ENCODE assay signal across 1 cellular context in the genomic region with DNA sequence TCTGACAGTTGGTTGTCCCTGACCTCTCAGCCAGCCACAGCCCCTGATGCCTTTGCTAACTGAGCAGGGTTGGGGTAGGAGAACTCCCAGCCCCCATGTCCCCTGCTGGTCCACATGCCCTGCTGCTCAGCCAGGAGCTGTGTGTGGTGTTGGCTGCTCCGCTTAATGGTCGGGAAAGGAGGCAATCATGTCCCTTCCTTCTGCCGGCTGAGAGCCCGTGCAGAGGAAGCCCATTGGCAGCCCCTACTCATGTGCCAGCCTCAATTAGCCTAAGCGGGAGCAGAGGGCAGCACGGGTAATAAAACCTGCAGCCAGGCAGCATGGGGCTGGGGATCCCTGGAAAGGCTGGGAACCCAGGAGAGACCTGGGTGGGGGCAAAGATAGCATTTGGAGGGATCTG.
TF ChIP-seq lines count a peak whose summit lies in the region.

No MANE protein-coding gene starts in this region.

TF ChIP-seq in H1, 55 proteins besides CTCF, POLR2A, EP300 and RAD21:
- TF ChIP-seq SIN3A (conservative IDR thresholded peaks at IDR 0.05 in 1 of 2, IDR thresholded peaks at IDR 0.05 in 1 of 2; ENCODE audit: low read depth in 1 of 2, low read length in 2 of 2) (no peak), PHF8 (conservative IDR thresholded peaks at IDR 0.05; ENCODE audit: low read depth, low read length) (no peak), HDAC2 (IDR thresholded peaks at IDR 0.05; ENCODE audit: borderline replicate concordance in 1 of 2, low read depth in 2 of 2, low read length in 2 of 2) (no peak)
